Comparison of ENCODE assay signal across 9 cellular contexts in the genomic region with DNA sequence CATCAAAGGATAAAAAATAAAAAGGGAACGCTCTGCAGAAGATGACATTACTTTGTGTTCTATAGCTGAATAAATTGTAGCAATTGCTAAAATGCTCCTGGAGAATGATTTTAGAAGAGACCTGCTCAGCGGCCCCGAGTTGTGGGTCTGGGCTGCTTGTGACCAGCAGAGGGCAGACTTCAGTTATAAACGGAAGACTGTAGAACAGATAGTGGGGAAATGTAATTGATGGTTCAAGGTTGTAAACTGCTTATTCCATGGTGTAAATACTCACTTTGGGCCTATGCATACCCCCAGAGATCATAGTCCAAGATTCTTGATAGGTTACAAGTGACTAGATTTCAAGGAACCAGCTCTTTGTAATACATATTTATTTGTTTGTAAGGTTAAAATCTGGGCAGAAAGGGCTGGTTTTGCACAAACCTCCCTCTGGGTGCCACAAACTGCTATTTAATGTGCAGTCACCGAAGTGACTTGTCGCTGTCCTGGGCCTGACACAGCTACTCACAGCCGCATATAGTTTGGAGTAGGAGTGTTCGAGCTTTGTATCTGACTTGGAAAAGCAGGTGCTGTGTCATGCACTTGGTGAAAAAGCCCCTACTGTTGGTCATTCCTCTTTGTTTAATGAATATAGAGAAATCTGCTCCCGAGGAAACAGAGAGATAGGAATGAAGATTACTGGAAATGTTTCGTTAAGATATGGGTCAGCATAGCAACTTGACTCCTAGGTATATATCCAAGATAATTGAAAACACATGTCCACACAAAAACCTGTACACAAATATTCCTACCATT. TPM values are rescaled to one million over a fixed set of nuclear protein-coding genes. Genes with fewer than 3 reads are reported as not detected.
A peak's percentile ranks its signal among the peaks of the same experiment; 100 is the strongest.
DNase-seq lines count a peak whose midpoint lies in the region; ATAC-seq, FAIRE-seq and TF ChIP-seq lines count a peak whose summit lies in the region.
"Had no signal": no experiment of that assay in that cellular context is flagged by ENCODE, and none has a peak within 500 bp of the region (broad histone marks: within the 10 kb centered on the region; RNA-seq: fewer than 3 reads in every experiment).

No MANE protein-coding gene starts in this region.

- H3K27ac ChIP-seq in WERI-Rb-1 (no peak overlapping the region), breast epithelium (no peak overlapping the region), kidney (ENCODE audit: low read depth in 2 of 2, low read length in 2 of 2) (no peak overlapping the region)
- H3K27ac ChIP-seq: BLaER1 had no signal

- peak; percentile 50 for FAIRE-seq in kidney (lab: Jason Lieb, UNC)

- intact Hi-C loops in breast epithelium (cut with DNase I; ENCODE audit: low total_unique reads) (loop anchor here (2.0 kb wide), 1 partner anchor 315 kb away; no protein-coding TSS in a partner anchor), kidney (cut with DNase I) (loop anchor here (2.0 to 5.0 kb wide), 2 partner anchors 236 to 313 kb away; no protein-coding TSS in a partner anchor)

- H3K9me3 ChIP-seq in WERI-Rb-1 (ENCODE audit: severe bottlenecking): no peaks in the 10 kb centered on the region
- no peaks in the 10 kb centered on the region for H3K9me3 ChIP-seq in breast epithelium
- H3K9me3 ChIP-seq in kidney (ENCODE audit: control insufficient read depth in 1 of 2, low read length in 2 of 2): no peaks in the 10 kb centered on the region
- H3K9me3 ChIP-seq: BLaER1 had no signal

- H3K4me1 ChIP-seq in breast epithelium (no peaks in the 10 kb centered on the region), kidney (ENCODE audit: control insufficient read depth in 1 of 2, insufficient read depth in 1 of 2, low read depth in 1 of 2, low read length in 2 of 2) (peaks cover 0 to 10% of the 10 kb centered on the region in 2 donors)

- peak; percentile 57 to 66 for DNase-seq in NCI-H2081 (lab: John Stamatoyannopoulos, UW)
- no peak for DNase-seq in NCI-H2081 treated with DMSO at 0.1 percent for 48 hours (lab: John Stamatoyannopoulos, UW)
- DNase-seq in NCI-H2107 treated with DMSO at 0.1 percent for 48 hours (lab: John Stamatoyannopoulos, UW; ENCODE audit: unreplicated experiment): peak; percentile 59
- peak; percentile 73 for DNase-seq in WERI-Rb-1
- DNase-seq in breast epithelium (ENCODE audit: low spot score in 2 of 2): peak in 1 of 2 donors; percentile 32
- peak; percentile 77 for DNase-seq in kidney
- peak; percentile 64 to 68 for DNase-seq in stimulated activated CD4-positive, alpha-beta T cell treated with anti-CD3 and anti-CD28 coated beads, Interleukin-2, amount 100 ng/mL, for 48 hours

- H3K9ac ChIP-seq in kidney (ENCODE audit: low read length in 2 of 2): no peak overlapping the region
- H3K9ac ChIP-seq: BLaER1 had no signal

- TF ChIP-seq POLR2A in breast epithelium (IDR thresholded peaks at IDR 0.05): no peak

- H3K36me3 ChIP-seq in WERI-Rb-1 (no peaks in the 10 kb centered on the region), breast epithelium (no peaks in the 10 kb centered on the region), kidney (ENCODE audit: control insufficient read depth in 1 of 2, insufficient read depth in 2 of 2, low read length in 2 of 2) (no peaks in the 10 kb centered on the region)
- H3K36me3 ChIP-seq: BLaER1 had no signal

- TF ChIP-seq CTCF in WERI-Rb-1 (IDR thresholded peaks at IDR 0.05; ENCODE audit: low read depth, low read length): peak; percentile 69
- TF ChIP-seq CTCF in breast epithelium (IDR thresholded peaks at IDR 0.05): peak; percentile 63 to 80 (median 68)
- peak; percentile 77 for TF ChIP-seq CTCF in kidney (IDR thresholded peaks at IDR 0.05; ENCODE audit: borderline replicate concordance, extremely low read depth, insufficient read depth)

- H3K27me3 ChIP-seq in WERI-Rb-1 (ENCODE audit: insufficient read depth, low read depth, severe bottlenecking): no peaks in the 10 kb centered on the region
- H3K27me3 ChIP-seq in breast epithelium: no peaks in the 10 kb centered on the region
- H3K27me3 ChIP-seq: BLaER1 had no signal

- peak; percentile 55 for ATAC-seq in HG02943 (IDR thresholded peaks at IDR 0.05; ENCODE audit: low read depth, unreplicated experiment)

- H3K4me3 ChIP-seq in WERI-Rb-1 (ENCODE audit: low read depth, low read length): no peak overlapping the region
- H3K4me3 ChIP-seq in breast epithelium: no peak overlapping the region
- H3K4me3 ChIP-seq in kidney (ENCODE audit: low read length in 2 of 2): no peak overlapping the region
- H3K4me3 ChIP-seq: BLaER1 had no signal

RNA-seq across cellular contexts. Expression of gene NDUFB4, which starts 34.7 kb away (rescaled TPM):
- 100 to 1,000 TPM in 2 of 3 donors, 10 to 100 TPM in 1; 88.4 to 116 (median 106) TPM for total RNA-seq in breast epithelium
- total RNA-seq in kidney: 109 TPM
- polyA plus RNA-seq in kidney (ENCODE audit: insufficient read depth, low read depth, low replicate concordance): 457 TPM
